Comparison of ENCODE assay signal across 24 cellular contexts in the genomic region with DNA sequence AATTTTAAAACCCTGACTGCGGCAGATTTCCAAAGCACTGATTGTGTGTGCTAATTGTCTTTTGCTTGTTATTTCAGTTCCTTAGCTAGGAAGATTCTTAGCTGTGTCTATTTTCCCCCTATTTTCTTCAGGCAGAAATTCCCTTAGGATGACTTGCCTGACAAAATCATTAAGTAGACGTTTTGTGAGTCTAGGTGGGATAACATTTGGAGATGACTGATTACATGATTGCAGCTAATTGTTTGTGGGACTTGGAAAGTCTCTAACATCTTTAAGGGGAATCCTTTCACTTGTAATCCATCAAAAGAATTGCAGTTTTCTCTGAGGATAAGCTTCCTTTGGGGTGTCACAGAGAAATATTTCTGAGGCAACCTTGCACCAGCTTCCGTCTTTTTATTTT.
DNase-seq lines count a peak whose midpoint lies in the region; ATAC-seq and TF ChIP-seq lines count a peak whose summit lies in the region.
"Had no signal": no experiment of that assay in that cellular context is flagged by ENCODE, and none has a peak within 500 bp of the region (broad histone marks: within the 10 kb centered on the region; RNA-seq: fewer than 3 reads in every experiment).

No MANE protein-coding gene starts in this region.

- no peak overlapping the region for H3K4me3 ChIP-seq in GM23338
- no peak overlapping the region for H3K4me3 ChIP-seq in MM.1S (ENCODE audit: low read length)
- H3K4me3 ChIP-seq in neural cell (ENCODE audit: low read length), result peak overlapping the region; percentile 27
- no peak overlapping the region for H3K4me3 ChIP-seq in osteoblast (ENCODE audit: insufficient read depth, low read length)
- H3K4me3 ChIP-seq: BLaER1, GM12878 had no signal

- no peaks in the 10 kb centered on the region for H3K36me3 ChIP-seq in GM23338 (ENCODE audit: insufficient read depth)
- H3K36me3 ChIP-seq in MM.1S (replicated peaks; ENCODE audit: insufficient read depth, low read length), result no peaks in the 10 kb centered on the region
- H3K36me3 ChIP-seq in neural cell (ENCODE audit: insufficient read depth, low read length), result no peaks in the 10 kb centered on the region
- H3K36me3 ChIP-seq in osteoblast (ENCODE audit: insufficient read depth, low read length), result no peaks in the 10 kb centered on the region
- H3K36me3 ChIP-seq: BE2C, BLaER1 had no signal

- H3K9me2 ChIP-seq in GM23338 (ENCODE audit: insufficient read depth), result no peaks in the 10 kb centered on the region
- H3K9me2 ChIP-seq in MM.1S (replicated peaks; ENCODE audit: insufficient read depth, low read length), result no peaks in the 10 kb centered on the region
- H3K9me2 ChIP-seq in neural cell (ENCODE audit: insufficient read depth, low read length), result no peaks in the 10 kb centered on the region

- no peaks in the 10 kb centered on the region for H3K9me3 Mint-ChIP-seq in GM23338

- TF ChIP-seq CTCF in GM23338 (conservative IDR thresholded peaks at IDR 0.05; ENCODE audit: low read depth in 2 of 2) (no peak), MM.1S (IDR thresholded peaks at IDR 0.05; ENCODE audit: low read length) (no peak), neural cell (IDR thresholded peaks at IDR 0.05; ENCODE audit: poor library complexity, severe bottlenecking) (no peak), osteoblast (IDR thresholded peaks at IDR 0.05; ENCODE audit: extremely low read depth, low read depth, low read length) (no peak)

- no peaks in the 10 kb centered on the region for H3K36me3 Mint-ChIP-seq in GM23338 (ENCODE audit: low read depth)
- H3K36me3 Mint-ChIP-seq: CD14-positive monocyte; CD4-positive, alpha-beta memory T cell; CD4-positive, CD25-positive, alpha-beta regulatory T cell; CD8-positive, alpha-beta memory T cell had no signal

- no peak for ATAC-seq in GM23338
- ATAC-seq: GM12878 had no signal

- H3F3A ChIP-seq in GM23338 (replicated peaks; ENCODE audit: low read depth) (no peaks in the 10 kb centered on the region), MM.1S (ENCODE audit: insufficient read depth, low read length) (peaks cover 4% of the 10 kb centered on the region; the same call in 1 of the 2 replicates), neural cell (ENCODE audit: insufficient read depth, low read length, poor library complexity, severe bottlenecking) (peaks cover 3% of the 10 kb centered on the region)

- H3K27me3 Mint-ChIP-seq in GM23338 (ENCODE audit: insufficient read depth, low read depth, poor library complexity), result peaks cover 2% of the 10 kb centered on the region
- H3K27me3 Mint-ChIP-seq: CD4-positive, alpha-beta memory T cell; CD4-positive, CD25-positive, alpha-beta regulatory T cell had no signal

- DNase-seq in GM23338 (ENCODE audit: low spot score) (no peak), MM.1S (no peak), osteoblast (ENCODE audit: insufficient read length, low spot score, missing footprints) (peak; percentile 27), NCI-H510A (lab: John Stamatoyannopoulos, UW) (no peak), 8988T (no peak), A172 (ENCODE audit: low spot score) (no peak)
- DNase-seq: ACHN; BE2C; C1 segment of cervical spinal cord; CD4-positive, alpha-beta memory T cell; CD4-positive, CD25-positive, alpha-beta regulatory T cell; CD8-positive, alpha-beta memory T cell; COR-L47; DMS 273 treated with DMSO at 0.1 percent for 48 hours; DMS153; DMS53; DMS79; DND-41; EL; GDM1 had no signal

- 0 out of 2 replicates have a peak overlapping the region, but pooled peaks have one; percentile 14 for H3K27ac Mint-ChIP-seq in GM23338
- H3K27ac Mint-ChIP-seq: CD14-positive monocyte; CD4-positive, alpha-beta memory T cell; CD8-positive, alpha-beta memory T cell had no signal

- peaks cover 34% of the 10 kb centered on the region for H3K4me1 Mint-ChIP-seq in GM23338
- H3K4me1 Mint-ChIP-seq: CD14-positive monocyte; CD4-positive, alpha-beta memory T cell; CD4-positive, CD25-positive, alpha-beta regulatory T cell; CD8-positive, alpha-beta memory T cell had no signal

- H3K9ac ChIP-seq in MM.1S (ENCODE audit: low read length), result no peak overlapping the region
- H3K9ac ChIP-seq in neural cell (ENCODE audit: low read length), result peak overlapping the region; percentile 27
- H3K9ac ChIP-seq: BLaER1 had no signal

- H2AFZ ChIP-seq in GM23338 (no peak overlapping the region), MM.1S (ENCODE audit: low read length) (no peak overlapping the region), neural cell (ENCODE audit: low read depth, low read length) (no peak overlapping the region), osteoblast (ENCODE audit: low read length) (no peak overlapping the region)

- H3K79me2 ChIP-seq in GM23338 (replicated peaks; ENCODE audit: insufficient read depth) (no peaks in the 10 kb centered on the region), MM.1S (ENCODE audit: low read length) (no peaks in the 10 kb centered on the region), neural cell (replicated peaks; ENCODE audit: insufficient read depth, low read length) (no peaks in the 10 kb centered on the region), osteoblast (ENCODE audit: insufficient read depth, low read length) (no peaks in the 10 kb centered on the region)

- H3K4me1 ChIP-seq in GM23338 (ENCODE audit: insufficient read depth) (peaks cover 56% of the 10 kb centered on the region), MM.1S (ENCODE audit: low read length) (peaks cover 38% of the 10 kb centered on the region), osteoblast (ENCODE audit: insufficient read depth, low read length) (no peaks in the 10 kb centered on the region)

- no peaks in the 10 kb centered on the region for H3K27me3 ChIP-seq in GM23338 (ENCODE audit: insufficient read depth)
- no peaks in the 10 kb centered on the region for H3K27me3 ChIP-seq in MM.1S (replicated peaks; ENCODE audit: insufficient read depth, low read length)
- H3K27me3 ChIP-seq in neural cell (ENCODE audit: insufficient read depth, low read depth, low read length), result no peaks in the 10 kb centered on the region
- no peaks in the 10 kb centered on the region for H3K27me3 ChIP-seq in osteoblast (ENCODE audit: insufficient read depth, low read length)
- H3K27me3 ChIP-seq: BE2C, BLaER1 had no signal

- H3K4me2 ChIP-seq in GM23338 (no peak overlapping the region), MM.1S (ENCODE audit: low read depth, low read length) (peak overlapping the region; percentile 37; the same call in 1 of the 2 replicates), neural cell (ENCODE audit: low read length) (peak overlapping the region; percentile 15), osteoblast (ENCODE audit: insufficient read depth, low read length) (no peak overlapping the region)
- H3K4me2 ChIP-seq: BLaER1 had no signal

- H3K27ac ChIP-seq in GM23338 (ENCODE audit: low read depth) (no peak overlapping the region), MM.1S (ENCODE audit: low read length) (no peak overlapping the region), neural cell (ENCODE audit: low read length) (peak overlapping the region; percentile 57), osteoblast (ENCODE audit: low read depth, low read length) (no peak overlapping the region)
- H3K27ac ChIP-seq: BLaER1 had no signal

- H4K20me1 ChIP-seq in GM23338 (replicated peaks; ENCODE audit: insufficient read depth) (no peaks in the 10 kb centered on the region), MM.1S (ENCODE audit: insufficient read depth, low read length) (no peaks in the 10 kb centered on the region), neural cell (ENCODE audit: insufficient read depth) (no peaks in the 10 kb centered on the region), osteoblast (ENCODE audit: insufficient read depth, low read length) (no peaks in the 10 kb centered on the region)
- H4K20me1 ChIP-seq: BLaER1 had no signal

- H3K4me3 Mint-ChIP-seq in GM23338, result no peak overlapping the region
- H3K4me3 Mint-ChIP-seq: CD14-positive monocyte; CD4-positive, alpha-beta memory T cell; CD4-positive, CD25-positive, alpha-beta regulatory T cell; CD8-positive, alpha-beta memory T cell had no signal

- TF ChIP-seq RAD21 in neural cell (conservative IDR thresholded peaks at IDR 0.05), result no peak

- H3K9me3 ChIP-seq in MM.1S (replicated peaks; ENCODE audit: insufficient read depth, low read length), result no peaks in the 10 kb centered on the region
- no peaks in the 10 kb centered on the region for H3K9me3 ChIP-seq in neural cell (ENCODE audit: low read length)
- H3K9me3 ChIP-seq in osteoblast (ENCODE audit: low read depth, low read length), result no peaks in the 10 kb centered on the region
- H3K9me3 ChIP-seq: BE2C, BLaER1 had no signal

- TF ChIP-seq EP300 in neural cell (conservative IDR thresholded peaks at IDR 0.05; ENCODE audit: poor library complexity, severe bottlenecking), result peak; percentile 81

TF ChIP-seq in GM23338, 12 proteins besides CTCF, POLR2A, EP300 and RAD21:
- no peak for TF ChIP-seq ZNF331 (CRISPR knock-in tag; IDR thresholded peaks at IDR 0.05; ENCODE audit: low read depth)

TF ChIP-seq in neural cell, 6 proteins besides CTCF, POLR2A, EP300 and RAD21 (continues in another document):
- no peak for TF ChIP-seq SMC3 (conservative IDR thresholded peaks at IDR 0.05; ENCODE audit: poor library complexity)
- no peak for TF ChIP-seq EZH2 (IDR thresholded peaks at IDR 0.05; ENCODE audit: borderline replicate concordance, insufficient read depth, low read length, poor library complexity, severe bottlenecking)
- TF ChIP-seq, protein P1, sequence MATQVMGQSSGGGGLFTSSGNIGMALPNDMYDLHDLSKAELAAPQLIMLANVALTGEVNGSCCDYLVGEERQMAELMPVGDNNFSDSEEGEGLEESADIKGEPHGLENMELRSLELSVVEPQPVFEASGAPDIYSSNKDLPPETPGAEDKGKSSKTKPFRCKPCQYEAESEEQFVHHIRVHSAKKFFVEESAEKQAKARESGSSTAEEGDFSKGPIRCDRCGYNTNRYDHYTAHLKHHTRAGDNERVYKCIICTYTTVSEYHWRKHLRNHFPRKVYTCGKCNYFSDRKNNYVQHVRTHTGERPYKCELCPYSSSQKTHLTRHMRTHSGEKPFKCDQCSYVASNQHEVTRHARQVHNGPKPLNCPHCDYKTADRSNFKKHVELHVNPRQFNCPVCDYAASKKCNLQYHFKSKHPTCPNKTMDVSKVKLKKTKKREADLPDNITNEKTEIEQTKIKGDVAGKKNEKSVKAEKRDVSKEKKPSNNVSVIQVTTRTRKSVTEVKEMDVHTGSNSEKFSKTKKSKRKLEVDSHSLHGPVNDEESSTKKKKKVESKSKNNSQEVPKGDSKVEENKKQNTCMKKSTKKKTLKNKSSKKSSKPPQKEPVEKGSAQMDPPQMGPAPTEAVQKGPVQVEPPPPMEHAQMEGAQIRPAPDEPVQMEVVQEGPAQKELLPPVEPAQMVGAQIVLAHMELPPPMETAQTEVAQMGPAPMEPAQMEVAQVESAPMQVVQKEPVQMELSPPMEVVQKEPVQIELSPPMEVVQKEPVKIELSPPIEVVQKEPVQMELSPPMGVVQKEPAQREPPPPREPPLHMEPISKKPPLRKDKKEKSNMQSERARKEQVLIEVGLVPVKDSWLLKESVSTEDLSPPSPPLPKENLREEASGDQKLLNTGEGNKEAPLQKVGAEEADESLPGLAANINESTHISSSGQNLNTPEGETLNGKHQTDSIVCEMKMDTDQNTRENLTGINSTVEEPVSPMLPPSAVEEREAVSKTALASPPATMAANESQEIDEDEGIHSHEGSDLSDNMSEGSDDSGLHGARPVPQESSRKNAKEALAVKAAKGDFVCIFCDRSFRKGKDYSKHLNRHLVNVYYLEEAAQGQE (IDR thresholded peaks at IDR 0.05; ENCODE audit: borderline replicate concordance), result peak; percentile 98
- TF ChIP-seq MXI1 (conservative IDR thresholded peaks at IDR 0.05; ENCODE audit: poor library complexity, severe bottlenecking), result no peak

Comparison
In these comparisons a context has a peak if more than half of its experiments do, and no peak if none do; other contexts are left out.
1. H3K4me2 ChIP-seq: peak in MM.1S (single experiment) and neural cell (single experiment); none in GM23338 (single experiment) and osteoblast (single experiment).